24 cellular contexts compared by ENCODE assay signal in the genomic region with DNA sequence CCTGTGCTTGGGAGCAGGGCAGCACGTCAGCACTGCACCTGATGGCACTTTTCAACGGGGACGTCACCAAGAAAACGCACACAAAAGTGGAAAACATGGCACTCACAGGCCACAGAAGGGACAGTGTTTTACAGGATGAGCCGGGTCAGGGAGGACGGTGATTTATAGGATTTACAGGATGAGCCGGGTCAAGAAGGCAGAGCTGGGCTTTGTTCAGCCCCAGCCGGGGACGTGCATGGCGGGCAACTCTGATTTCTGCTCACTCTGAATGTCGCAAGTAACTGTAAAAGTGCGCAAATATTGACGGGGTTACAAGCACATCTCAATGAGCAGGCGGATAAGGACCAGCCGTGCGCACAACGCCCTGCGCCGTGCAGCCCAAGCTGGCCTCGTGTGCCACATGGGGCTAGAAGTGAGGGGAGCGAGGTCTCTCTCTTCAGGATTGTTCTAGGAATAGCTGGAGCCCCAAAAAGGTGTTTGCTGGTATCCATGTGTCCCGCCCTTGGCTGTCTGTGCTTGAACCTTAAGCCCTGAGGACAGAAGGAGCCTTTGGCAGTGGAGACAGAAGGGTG. TPM values are rescaled to one million over a fixed set of nuclear protein-coding genes. Genes with fewer than 3 reads are reported as not detected.
A peak's percentile ranks its signal among the peaks of the same experiment; 100 is the strongest.
DNase-seq lines count a peak whose midpoint lies in the region; ATAC-seq and TF ChIP-seq lines count a peak whose summit lies in the region.
"Had no signal": no experiment of that assay in that cellular context is flagged by ENCODE, and none has a peak within 500 bp of the region (broad histone marks: within the 10 kb centered on the region; RNA-seq: fewer than 3 reads in every experiment).

No MANE protein-coding gene starts in this region.

- peaks cover 0 to 3% of the 10 kb centered on the region in 2 donors for H3K27me3 ChIP-seq in right atrium auricular region

- H3K27ac ChIP-seq in right atrium auricular region, result no peak overlapping the region
- H3K27ac ChIP-seq: 22Rv1; A549; BLaER1 treated with 17β-estradiol and CSF1 and Interleukin-3, amounts not matched to agents 10 nM and 100 nM had no signal

- no peaks in the 10 kb centered on the region for H3K9me3 ChIP-seq in right atrium auricular region
- H3K9me3 ChIP-seq: BE2C had no signal

- peaks cover under 1% of the 10 kb centered on the region for H3K9me3 Mint-ChIP-seq in activated T-cell treated with anti-CD3 and anti-CD28 coated beads, Interleukin-2, amount 50 U/mL, for 4 hours

- no peak for ATAC-seq in activated T-cell treated with anti-CD3 and anti-CD28 coated beads, Interleukin-2, amount 50 U/mL, for 4 hours
- ATAC-seq in GM18868 (IDR thresholded peaks at IDR 0.05; ENCODE audit: unreplicated experiment), result no peak
- ATAC-seq: A549, GM12878, GM23338, HCT116 had no signal

- no peaks in the 10 kb centered on the region for H3K4me1 Mint-ChIP-seq in activated T-cell treated with anti-CD3 and anti-CD28 coated beads, Interleukin-2, amount 50 U/mL, for 4 hours (ENCODE audit: low read depth)
- H3K4me1 Mint-ChIP-seq: CD14-positive monocyte; CD8-positive, alpha-beta memory T cell had no signal

- no peak for TF ChIP-seq CTCF in right atrium auricular region (IDR thresholded peaks at IDR 0.05)

- no peaks in the 10 kb centered on the region for H3K36me3 Mint-ChIP-seq in activated T-cell treated with anti-CD3 and anti-CD28 coated beads, Interleukin-2, amount 50 U/mL, for 4 hours (ENCODE audit: insufficient read depth)
- H3K36me3 Mint-ChIP-seq: CD14-positive monocyte; CD8-positive, alpha-beta memory T cell had no signal

- no peaks in the 10 kb centered on the region for H3K4me1 ChIP-seq in right atrium auricular region
- H3K4me1 ChIP-seq: A549, BE2C had no signal

- H3K4me3 ChIP-seq in right atrium auricular region, result no peak overlapping the region
- H3K4me3 ChIP-seq: A549; BLaER1 treated with 17β-estradiol and CSF1 and Interleukin-3, amounts not matched to agents 10 nM and 100 nM; GM12878; GM23338 had no signal

- no peak for DNase-seq in activated T-cell treated with anti-CD3 and anti-CD28 coated beads, Interleukin-2, amount 50 U/mL, for 4 hours
- no peak for DNase-seq in activated T-cell treated with anti-CD3 and anti-CD28 coated beads, Interleukin-2, amount 50 U/mL, for 48 hours
- DNase-seq in 8988T (peak; percentile 37), left kidney (ENCODE audit: low read depth, low spot score) (peak; percentile 47), right atrium auricular region (ENCODE audit: low spot score) (no peak)
- DNase-seq: ACHN; AML-193; BE2C; CD4-positive, alpha-beta T cell; CD8-positive, alpha-beta memory T cell; DMS 273 treated with DMSO at 0.1 percent for 48 hours; DMS79; EL; GDM1; H9 had no signal

- peaks cover 7% of the 10 kb centered on the region for H3K27me3 Mint-ChIP-seq in activated T-cell treated with anti-CD3 and anti-CD28 coated beads, Interleukin-2, amount 50 U/mL, for 4 hours (ENCODE audit: low read depth)

- H3K36me3 ChIP-seq in right atrium auricular region, result no peaks in the 10 kb centered on the region
- H3K36me3 ChIP-seq: BE2C; BLaER1 treated with 17β-estradiol and CSF1 and Interleukin-3, amounts not matched to agents 10 nM and 100 nM had no signal

- H3K4me3 Mint-ChIP-seq in activated T-cell treated with anti-CD3 and anti-CD28 coated beads, Interleukin-2, amount 50 U/mL, for 4 hours, result peak overlapping the region; percentile 1
- H3K4me3 Mint-ChIP-seq: CD14-positive monocyte; CD4-positive, alpha-beta T cell; CD8-positive, alpha-beta memory T cell; GM23338; H9 had no signal

RNA-seq across cellular contexts. Expression of gene SLC6A18, which starts 16.4 kb away (rescaled TPM):
- not detected for total RNA-seq in activated T-cell treated with anti-CD3 and anti-CD28 coated beads, Interleukin-2, amount 50 U/mL, for 4 hours
- total RNA-seq in right atrium auricular region, result not detected
- total RNA-seq: CD4-positive, alpha-beta T cell; CD8-positive, alpha-beta memory T cell; GM12878; GM23338; H4; H9 had no signal

RNA-seq across cellular contexts. Expression of gene SLC6A19, which starts 40.2 kb away (rescaled TPM):
- total RNA-seq in activated T-cell treated with anti-CD3 and anti-CD28 coated beads, Interleukin-2, amount 50 U/mL, for 4 hours, result under 1 TPM in 1 of 3 donors, not detected in 2; 0.08 TPM
- total RNA-seq in right atrium auricular region, result not detected
- total RNA-seq: CD4-positive, alpha-beta T cell; CD8-positive, alpha-beta memory T cell; GM23338; H4; H9 had no signal

RNA-seq across cellular contexts. Expression of gene TERT, which starts 53.3 kb away (rescaled TPM):
- total RNA-seq in activated T-cell treated with anti-CD3 and anti-CD28 coated beads, Interleukin-2, amount 50 U/mL, for 4 hours, result 10 to 100 TPM in 2 of 3 donors, 1 to 10 TPM in 1; 9.5 to 16.7 (median 10.5) TPM
- total RNA-seq in right atrium auricular region, result not detected

Comparison
In these comparisons a context has a peak if more than half of its experiments do, and no peak if none do; other contexts are left out.
1. DNase-seq: peak in 8988T (single experiment) and left kidney (single experiment); none in activated T-cell treated with anti-CD3 and anti-CD28 coated beads, Interleukin-2, amount 50 U/mL, for 4 hours (single experiment), activated T-cell treated with anti-CD3 and anti-CD28 coated beads, Interleukin-2, amount 50 U/mL, for 48 hours (0 of 2) and right atrium auricular region (single experiment).
2. RNA of gene TERT, which starts 53.3 kb away (total RNA-seq): 9.5 to 16.7 TPM in activated T-cell treated with anti-CD3 and anti-CD28 coated beads, Interleukin-2, amount 50 U/mL, for 4 hours; not detected in right atrium auricular region; every median in the first group is over 10 times any median in the second.